ENCODE assay signal across 8 cellular contexts in genomic region chr13:45367358-45367757, GRCh38. TPM values are rescaled to one million over a fixed set of nuclear protein-coding genes. Genes with fewer than 3 reads are reported as not detected.
A peak's percentile ranks its signal among the peaks of the same experiment; 100 is the strongest.
DNase-seq lines count a peak whose midpoint lies in the region; ATAC-seq and TF ChIP-seq lines count a peak whose summit lies in the region.

No MANE protein-coding gene starts in this region.

- peaks cover 1 to 4% of the 10 kb centered on the region in 2 donors for H3K9me3 Mint-ChIP-seq in activated T-cell treated with anti-CD3 and anti-CD28 coated beads, Interleukin-2, amount 50 U/mL, for 72 hours

- H3K4me3 Mint-ChIP-seq in activated T-cell treated with anti-CD3 and anti-CD28 coated beads, Interleukin-2, amount 50 U/mL, for 72 hours = peak overlapping the region; percentile 27 to 75

- CTCF ChIA-PET in PC-9 (lab: Charles Lee) = interaction anchor here (0.7 to 0.8 kb wide), 2 partner anchors 26 to 64 kb away, joined by 4 read pairs; partner anchors contain the start of gene TPT1

- DNase-seq in AG08395 (ENCODE audit: low spot score) = peak; percentile 86
- peak; percentile 93 to 95 for DNase-seq in PC-9
- peak; percentile 89 to 97 for DNase-seq in activated T-cell treated with anti-CD3 and anti-CD28 coated beads, Interleukin-2, amount 50 U/mL, for 72 hours
- DNase-seq in glomerular visceral epithelial cell (ENCODE audit: extremely low spot score) = peak; percentile 94
- DNase-seq in stimulated activated CD4-positive, alpha-beta T cell treated with anti-CD3 and anti-CD28 coated beads, Interleukin-4, amount 100 ng/mL, for 4 hours = peak; percentile 77 to 97

- H3K4me1 Mint-ChIP-seq in activated T-cell treated with anti-CD3 and anti-CD28 coated beads, Interleukin-2, amount 50 U/mL, for 72 hours (ENCODE audit: low read depth) = peaks cover 65% of the 10 kb centered on the region

- H3F3A ChIP-seq in PC-9 (ENCODE audit: insufficient read depth, low read depth) = peaks cover 34% of the 10 kb centered on the region

- peak overlapping the region; percentile 38 for H3K4me2 ChIP-seq in PC-9

- POLR2A ChIA-PET in PC-9 (lab: Charles Lee; ENCODE audit: unreplicated experiment) = interaction anchor here (0.6 to 1.3 kb wide), 4 partner anchors 16 to 116 kb away, joined by 10 to 28 read pairs (median 16); no protein-coding TSS in a partner anchor

- no peak for TF ChIP-seq CTCF in PC-9 (conservative IDR thresholded peaks at IDR 0.05)

- H3K27me3 ChIP-seq in PC-9 (ENCODE audit: insufficient read depth, low read depth) = no peaks in the 10 kb centered on the region

- H3K36me3 ChIP-seq in PC-9 (ENCODE audit: low read depth) = no peaks in the 10 kb centered on the region

- no peaks in the 10 kb centered on the region for H3K9me3 ChIP-seq in PC-9 (ENCODE audit: insufficient read depth, low read depth)

- H3K9me2 ChIP-seq in PC-9 (ENCODE audit: insufficient read depth) = no peaks in the 10 kb centered on the region

- BruUV-seq in PC-9 (replicated peaks; lab: Mats Ljungman, UMichigan) = no TSS peak

- no peak overlapping the region for H2AFZ ChIP-seq in PC-9

- H3K27ac ChIP-seq in PC-9 = peak overlapping the region; percentile 90

- peaks cover 31% of the 10 kb centered on the region for H3K4me1 ChIP-seq in PC-9 (replicated peaks; ENCODE audit: insufficient read depth)

- ATAC-seq in GM19025 (IDR thresholded peaks at IDR 0.05; ENCODE audit: low read depth, unreplicated experiment) (peak; percentile 92), HG03108 (IDR thresholded peaks at IDR 0.05; ENCODE audit: unreplicated experiment) (peak; percentile 98), GM18519 (IDR thresholded peaks at IDR 0.05; ENCODE audit: low FRiP score, unreplicated experiment) (no peak)
- ATAC-seq in activated T-cell treated with anti-CD3 and anti-CD28 coated beads, Interleukin-2, amount 50 U/mL, for 72 hours (replicated peaks in 1 of 2) = peak; percentile 100

- H3K27me3 Mint-ChIP-seq in activated T-cell treated with anti-CD3 and anti-CD28 coated beads, Interleukin-2, amount 50 U/mL, for 72 hours (ENCODE audit: low read depth) = no peaks in the 10 kb centered on the region

- intact Hi-C loops in PC-9 (cut with micrococcal nuclease; ENCODE audit: unreplicated experiment) = loop anchor here (5.0 kb wide), 1 partner anchor 35 kb away; no protein-coding TSS in a partner anchor

- H3K36me3 Mint-ChIP-seq in activated T-cell treated with anti-CD3 and anti-CD28 coated beads, Interleukin-2, amount 50 U/mL, for 72 hours (ENCODE audit: insufficient read depth in 2 of 2) = peaks cover 8 to 11% of the 10 kb centered on the region in 2 donors

- H4K20me1 ChIP-seq in PC-9 (ENCODE audit: insufficient read depth) = no peaks in the 10 kb centered on the region

- H3K4me3 ChIP-seq in PC-9 = no peak overlapping the region

- H3K79me2 ChIP-seq in PC-9 (ENCODE audit: low read depth) = no peaks in the 10 kb centered on the region

- peak overlapping the region; percentile 90 for H3K27ac Mint-ChIP-seq in activated T-cell treated with anti-CD3 and anti-CD28 coated beads, Interleukin-2, amount 50 U/mL, for 72 hours

RNA-seq across cellular contexts. Expression of gene TPT1, which starts 26.4 kb away (rescaled TPM):
- total RNA-seq in PC-9 (2021) = 1,968 and 2,237 TPM in 2 replicates
- total RNA-seq in activated T-cell treated with anti-CD3 and anti-CD28 coated beads, Interleukin-2, amount 50 U/mL, for 72 hours = 1,000 to 10,000 TPM; 3,358 to 3,644 TPM

RNA-seq across cellular contexts. Expression of gene SLC25A30, which starts 50.8 kb away (rescaled TPM):
- total RNA-seq in PC-9 (2021) = 11.2 and 12.5 TPM in 2 replicates
- 10 to 100 TPM; 17.9 to 19.8 TPM for total RNA-seq in activated T-cell treated with anti-CD3 and anti-CD28 coated beads, Interleukin-2, amount 50 U/mL, for 72 hours
